ENCODE assay signal across 18 cellular contexts in the genomic region with DNA sequence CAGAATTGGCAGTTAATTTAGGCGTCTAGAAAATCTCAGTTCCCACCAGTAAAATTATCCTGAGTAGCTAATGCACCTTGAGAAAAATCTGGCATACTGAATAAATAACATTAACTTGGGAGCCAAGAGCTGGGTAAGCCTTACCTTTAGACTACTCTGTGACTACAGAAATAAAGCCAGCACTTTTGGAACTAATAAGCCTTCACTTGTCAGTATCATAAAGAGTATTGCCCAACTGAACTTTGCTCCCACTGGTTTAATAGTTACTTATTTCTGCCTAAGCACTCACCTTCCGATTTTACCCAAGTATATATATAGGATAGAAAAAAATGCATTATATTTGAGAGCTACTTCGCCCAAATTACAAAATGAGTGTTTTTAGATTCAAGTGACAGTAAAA.
"Had no signal": no experiment of that assay in that cellular context is flagged by ENCODE, and none has a peak within 500 bp of the region (broad histone marks: within the 10 kb centered on the region; RNA-seq: fewer than 3 reads in every experiment).

No MANE protein-coding gene starts in this region.

- H3K27ac Mint-ChIP-seq: activated naive CD4-positive, alpha-beta T cell treated with anti-CD3 and anti-CD28 coated beads for 36 hours; dendritic cell treated with granulocyte-macrophage colony-stimulating factor and Interleukin-4, amounts not matched to agents 40 ng/mL and 50 ng/mL, for 4 days had no signal

- H3K27me3 ChIP-seq: brain microvascular endothelial cell, thyroid gland, uterus had no signal

- H3K9ac ChIP-seq: parathyroid adenoma had no signal

- H3K36me3 ChIP-seq: uterus had no signal

- H2AFZ ChIP-seq: parathyroid adenoma had no signal

- ATAC-seq: effector memory CD8-positive, alpha-beta T cell had no signal

- H3K9me3 ChIP-seq: thyroid gland, uterus had no signal

- H3K27ac ChIP-seq: brain microvascular endothelial cell, epithelial cell of prostate, parathyroid adenoma, thyroid gland, uterus had no signal

- H3K9me3 Mint-ChIP-seq: activated naive CD4-positive, alpha-beta T cell treated with anti-CD3 and anti-CD28 coated beads for 36 hours; dendritic cell treated with granulocyte-macrophage colony-stimulating factor and Interleukin-4, amounts not matched to agents 40 ng/mL and 50 ng/mL, for 4 days; effector memory CD8-positive, alpha-beta T cell; neural crest cell had no signal

- H3K79me2 ChIP-seq: parathyroid adenoma had no signal

- H3K4me1 Mint-ChIP-seq: neural crest cell had no signal

- H3K4me2 ChIP-seq: smooth muscle cell had no signal

- H3K4me3 ChIP-seq: smooth muscle cell, thyroid gland, uterus had no signal

- DNase-seq: activated CD4-positive, alpha-beta T cell treated with anti-CD3 and anti-CD28 coated beads for 1 hour; activated CD4-positive, alpha-beta T cell treated with anti-CD3 and anti-CD28 coated beads, Interleukin-2, amount 50 U/mL, for 48 hours; activated naive CD4-positive, alpha-beta T cell treated with anti-CD3 and anti-CD28 coated beads for 36 hours; amniotic stem cell; brain microvascular endothelial cell; cerebellar nuclear complex; effector memory CD8-positive, alpha-beta T cell; hippocampal formation; mammary epithelial cell; SW 1271; T-helper 9 cell; thyroid gland; uterus had no signal

- H3K4me1 ChIP-seq: parathyroid adenoma, thyroid gland, uterus had no signal

- H3K27me3 Mint-ChIP-seq: dendritic cell treated with granulocyte-macrophage colony-stimulating factor and Interleukin-4, amounts not matched to agents 40 ng/mL and 50 ng/mL, for 4 days; effector memory CD8-positive, alpha-beta T cell had no signal

- H3K4me3 Mint-ChIP-seq: activated naive CD4-positive, alpha-beta T cell treated with anti-CD3 and anti-CD28 coated beads for 36 hours; dendritic cell treated with granulocyte-macrophage colony-stimulating factor and Interleukin-4, amounts not matched to agents 40 ng/mL and 50 ng/mL, for 4 days; effector memory CD8-positive, alpha-beta T cell; neural crest cell had no signal
